In genomic region chr3:109985942-109986555, GRCh38 we compare ENCODE assay signal across 2 cellular contexts.
TF ChIP-seq lines count a peak whose summit lies in the region.

No MANE protein-coding gene starts in this region.

TF ChIP-seq in IMR-90, 13 proteins besides CTCF, POLR2A, EP300 and RAD21:
- TF ChIP-seq MXI1 (IDR thresholded peaks at IDR 0.05; ENCODE audit: borderline replicate concordance, low read depth, low read length): no peak
- TF ChIP-seq FOS (IDR thresholded peaks at IDR 0.05; ENCODE audit: low read depth, low read length): no peak
- peak; percentile 92 for TF ChIP-seq MAFK (IDR thresholded peaks at IDR 0.05; ENCODE audit: low read depth, low read length)
- TF ChIP-seq NFE2L2 (IDR thresholded peaks at IDR 0.05; ENCODE audit: low read depth, low read length): no peak
- TF ChIP-seq CEBPB (IDR thresholded peaks at IDR 0.05; ENCODE audit: low read depth, low read length): no peak

TF ChIP-seq in H1, 55 proteins besides CTCF, POLR2A, EP300 and RAD21 (continued from another document):
- TF ChIP-seq TAF1 (IDR thresholded peaks at IDR 0.05; ENCODE audit: low read depth, low read length): no peak
- no peak for TF ChIP-seq BACH1 (IDR thresholded peaks at IDR 0.05; ENCODE audit: low read length)
